In genomic region chr1:230356869-230357778, GRCh38 we compare ENCODE assay signal across 14 cellular contexts.
DNase-seq lines count a peak whose midpoint lies in the region; ATAC-seq and TF ChIP-seq lines count a peak whose summit lies in the region.
"Had no signal": no experiment of that assay in that cellular context is flagged by ENCODE, and none has a peak within 500 bp of the region (broad histone marks: within the 10 kb centered on the region; RNA-seq: fewer than 3 reads in every experiment).

No MANE protein-coding gene starts in this region.

- H3K79me2 ChIP-seq in hepatocyte, result no peaks in the 10 kb centered on the region

- H3K27me3 Mint-ChIP-seq in nephron progenitor cell (ENCODE audit: low read depth, poor library complexity), result peaks cover 14% of the 10 kb centered on the region

- H3K9me3 Mint-ChIP-seq in nephron progenitor cell, result no peaks in the 10 kb centered on the region
- H3K9me3 Mint-ChIP-seq: CD8-positive, alpha-beta memory T cell had no signal

- no peak for TF ChIP-seq CTCF in nephron progenitor cell (IDR thresholded peaks at IDR 0.05)
- no peak for TF ChIP-seq CTCF in hepatocyte (IDR thresholded peaks at IDR 0.05; ENCODE audit: poor library complexity)

- no peaks in the 10 kb centered on the region for H3K9me2 ChIP-seq in hepatocyte (replicated peaks; ENCODE audit: insufficient read depth)

- H3K4me2 ChIP-seq in hepatocyte (no peak overlapping the region), mesenchymal stem cell (ENCODE audit: low read length, poor library complexity, severe bottlenecking) (no peak overlapping the region)
- H3K4me2 ChIP-seq: BLaER1 treated with 17β-estradiol and CSF1 and Interleukin-3, amounts not matched to agents 10 nM and 100 nM had no signal

- 89% methylated on average over 47 of the region's 47 CpGs for WGBS in hepatocyte (ENCODE audit: low lambda C conversion rate, missing lambda C conversion rate)
- 93% methylated on average over 42 of the region's 47 CpGs for WGBS in mesenchymal stem cell

- H3K4me1 ChIP-seq in hepatocyte (ENCODE audit: insufficient read depth), result no peaks in the 10 kb centered on the region
- peaks cover 6% of the 10 kb centered on the region for H3K4me1 ChIP-seq in mesenchymal stem cell (ENCODE audit: control insufficient read depth, insufficient read depth, low read depth, low read length)
- H3K4me1 ChIP-seq: BLaER1 treated with 17β-estradiol and CSF1 and Interleukin-3, amounts not matched to agents 10 nM and 100 nM; SJSA1 had no signal

- no peaks in the 10 kb centered on the region for H4K20me1 ChIP-seq in hepatocyte (ENCODE audit: insufficient read depth, poor library complexity, severe bottlenecking)

- H3K9ac ChIP-seq in mesenchymal stem cell (ENCODE audit: low read length), result no peak overlapping the region
- H3K9ac ChIP-seq: BLaER1 treated with 17β-estradiol and CSF1 and Interleukin-3, amounts not matched to agents 10 nM and 100 nM had no signal

- peak overlapping the region; percentile 36 for H3K27ac Mint-ChIP-seq in nephron progenitor cell
- H3K27ac Mint-ChIP-seq: CD8-positive, alpha-beta memory T cell had no signal

- H3K23ac ChIP-seq in mesenchymal stem cell (ENCODE audit: low read length in 2 of 2), result no peak overlapping the region

- H2AFZ ChIP-seq in hepatocyte (no peak overlapping the region), mesenchymal stem cell (ENCODE audit: low read depth, low read length) (no peak overlapping the region)

- H4K8ac ChIP-seq in mesenchymal stem cell (ENCODE audit: low read length), result no peak overlapping the region

- no peak overlapping the region for H4K91ac ChIP-seq in mesenchymal stem cell (ENCODE audit: low read length)

- no peak overlapping the region for H2BK120ac ChIP-seq in mesenchymal stem cell (ENCODE audit: low read depth, low read length)

- H3K4me3 Mint-ChIP-seq in nephron progenitor cell, result no peak overlapping the region
- H3K4me3 Mint-ChIP-seq: CD8-positive, alpha-beta memory T cell had no signal

- H3K4ac ChIP-seq in mesenchymal stem cell (ENCODE audit: low read depth in 1 of 2, low read length in 2 of 2), result no peak overlapping the region

- H3K27ac ChIP-seq in caudate nucleus (ENCODE audit: low read depth, low read length), result peak overlapping the region; percentile 52
- no peak overlapping the region for H3K27ac ChIP-seq in hepatocyte
- H3K27ac ChIP-seq in mesenchymal stem cell (ENCODE audit: low read length, poor library complexity, severe bottlenecking), result no peak overlapping the region
- H3K27ac ChIP-seq: BLaER1 treated with 17β-estradiol and CSF1 and Interleukin-3, amounts not matched to agents 10 nM and 100 nM; SJSA1 had no signal

- no peaks in the 10 kb centered on the region for H3K79me1 ChIP-seq in mesenchymal stem cell (replicated peaks; ENCODE audit: low read length, poor library complexity, severe bottlenecking)

- H3K14ac ChIP-seq in mesenchymal stem cell (ENCODE audit: low read length in 2 of 2), result no peak overlapping the region

- no peak overlapping the region for H2BK5ac ChIP-seq in mesenchymal stem cell (ENCODE audit: low read depth, low read length, poor library complexity, severe bottlenecking)

- no peaks in the 10 kb centered on the region for H3K9me3 ChIP-seq in hepatocyte (ENCODE audit: low read depth)
- H3K9me3 ChIP-seq in mesenchymal stem cell (ENCODE audit: control insufficient read depth, low read length), result no peaks in the 10 kb centered on the region
- H3K9me3 ChIP-seq: SJSA1 had no signal

- H3K18ac ChIP-seq in mesenchymal stem cell (ENCODE audit: low read depth in 1 of 2, low read length in 2 of 2), result no peak overlapping the region

- no peak for ATAC-seq in HG03196 (IDR thresholded peaks at IDR 0.05; ENCODE audit: unreplicated experiment)
- ATAC-seq: PC-3 had no signal

- H3K36me3 Mint-ChIP-seq in nephron progenitor cell (ENCODE audit: low read depth), result no peaks in the 10 kb centered on the region
- H3K36me3 Mint-ChIP-seq: CD8-positive, alpha-beta memory T cell had no signal

- peaks cover 9% of the 10 kb centered on the region for H3K4me1 Mint-ChIP-seq in nephron progenitor cell
- H3K4me1 Mint-ChIP-seq: CD8-positive, alpha-beta memory T cell had no signal

- DNase-seq in COR-L47 (lab: John Stamatoyannopoulos, UW) (peak; percentile 79), NCI-H2107 treated with DMSO at 0.1 percent for 48 hours (lab: John Stamatoyannopoulos, UW; ENCODE audit: unreplicated experiment) (peak; percentile 72), caudate nucleus (lab: John Stamatoyannopoulos, UW) (peak in 7 of 61 donors; percentile 18 to 37 (median 27)), nephron progenitor cell (no peak), hepatocyte (ENCODE audit: low spot score) (no peak), mesenchymal stem cell (no peak)
- DNase-seq: CD8-positive, alpha-beta memory T cell; DND-41; NCI-H1048; NCI-H187; PC-3 had no signal

- H3K4me3 ChIP-seq in hepatocyte (no peak overlapping the region), mesenchymal stem cell (ENCODE audit: insufficient read depth in 1 of 2, low read depth in 1 of 2, low read length in 2 of 2) (no peak overlapping the region)
- H3K4me3 ChIP-seq: BLaER1 treated with 17β-estradiol and CSF1 and Interleukin-3, amounts not matched to agents 10 nM and 100 nM; SJSA1 had no signal

- H2BK15ac ChIP-seq in mesenchymal stem cell (ENCODE audit: low read depth, poor library complexity, severe bottlenecking), result no peak overlapping the region

- H3K36me3 ChIP-seq in hepatocyte (replicated peaks; ENCODE audit: insufficient read depth, low read depth) (no peaks in the 10 kb centered on the region), mesenchymal stem cell (ENCODE audit: control insufficient read depth in 1 of 2, insufficient read depth in 2 of 2, low read depth in 1 of 2, low read length in 2 of 2) (no peaks in the 10 kb centered on the region)
- H3K36me3 ChIP-seq: SJSA1 had no signal

- H3K27me3 ChIP-seq in hepatocyte (no peaks in the 10 kb centered on the region), mesenchymal stem cell (ENCODE audit: control insufficient read depth in 1 of 2, insufficient read depth in 1 of 2, low read length in 2 of 2) (peaks cover 4 to 16% of the 10 kb centered on the region in 2 experiments)
- H3K27me3 ChIP-seq: BLaER1 treated with 17β-estradiol and CSF1 and Interleukin-3, amounts not matched to agents 10 nM and 100 nM; SJSA1 had no signal

- no peak overlapping the region for H2BK12ac ChIP-seq in mesenchymal stem cell (ENCODE audit: low read length in 2 of 2)

- H2AK5ac ChIP-seq in mesenchymal stem cell (ENCODE audit: low read length, severe bottlenecking), result no peak overlapping the region

Comparison
In these comparisons a context has a peak if more than half of its experiments do, and no peak if none do; other contexts are left out.
1. DNase-seq: peak in COR-L47 (single experiment) and NCI-H2107 treated with DMSO at 0.1 percent for 48 hours (single experiment); none in nephron progenitor cell (single experiment), hepatocyte (single experiment) and mesenchymal stem cell (single experiment).